1 cellular context compared by ENCODE assay signal in genomic region chr9:105233836-105234235, GRCh38.
TF ChIP-seq lines count a peak whose summit lies in the region.

No MANE protein-coding gene starts in this region.

TF ChIP-seq in WTC11, 78 proteins besides CTCF, POLR2A, EP300 and RAD21:
- TF ChIP-seq MLX (CRISPR knock-in tag; IDR thresholded peaks at IDR 0.05) (no peak), KAT7 (CRISPR knock-in tag; IDR thresholded peaks at IDR 0.05; ENCODE audit: borderline replicate concordance) (no peak), SMAD4 (CRISPR knock-in tag; IDR thresholded peaks at IDR 0.05) (no peak), GTF2I (CRISPR knock-in tag; conservative IDR thresholded peaks at IDR 0.05) (no peak), E2F1 (CRISPR knock-in tag; IDR thresholded peaks at IDR 0.05) (no peak)
